In genomic region chr10:43026039-43026973, GRCh38 we compare ENCODE assay signal across 13 cellular contexts. TPM values are rescaled to one million over a fixed set of nuclear protein-coding genes. Genes with fewer than 3 reads are reported as not detected.
DNase-seq lines count a peak whose midpoint lies in the region; ATAC-seq, FAIRE-seq and TF ChIP-seq lines count a peak whose summit lies in the region.
"Had no signal": no experiment of that assay in that cellular context is flagged by ENCODE, and none has a peak within 500 bp of the region (broad histone marks: within the 10 kb centered on the region; RNA-seq: fewer than 3 reads in every experiment).

No MANE protein-coding gene starts in this region.

- H3K9me3 Mint-ChIP-seq in T-helper 2 cell treated with Interferon-gamma antibody and Interleukin-4, amounts not matched to agents 5 μg/mL and 100 μg/mL, for 36 hours: no peaks in the 10 kb centered on the region
- H3K9me3 Mint-ChIP-seq: activated B cell treated with CpG ODN at 0.5 μM for 24 hours had no signal

- peak overlapping the region; percentile 60; the same call in 1 of the 2 replicates for H3K9ac ChIP-seq in iPS-20b (ENCODE audit: low read depth, low read length)

- FAIRE-seq in small intestine (lab: Jason Lieb, UNC): no peak
- FAIRE-seq: RCC 7860 had no signal

- H3K27ac ChIP-seq in RWPE2 (ENCODE audit: poor library complexity, severe bottlenecking): peak overlapping the region; percentile 37
- H3K27ac ChIP-seq in iPS-20b (ENCODE audit: low read length): no peak overlapping the region
- no peak overlapping the region for H3K27ac ChIP-seq in small intestine (ENCODE audit: low read depth in 1 of 2, low read length in 1 of 2)
- no peak overlapping the region for H3K27ac ChIP-seq in substantia nigra (ENCODE audit: low read depth, low read length, poor library complexity, severe bottlenecking)
- H3K27ac ChIP-seq: left lung had no signal

- H3K4me1 Mint-ChIP-seq in T-helper 2 cell treated with Interferon-gamma antibody and Interleukin-4, amounts not matched to agents 5 μg/mL and 100 μg/mL, for 36 hours (ENCODE audit: low read depth): no peaks in the 10 kb centered on the region
- H3K4me1 Mint-ChIP-seq: activated B cell treated with CpG ODN at 0.5 μM for 24 hours had no signal

- no peak overlapping the region for H3K27ac Mint-ChIP-seq in T-helper 2 cell treated with Interferon-gamma antibody and Interleukin-4, amounts not matched to agents 5 μg/mL and 100 μg/mL, for 36 hours
- H3K27ac Mint-ChIP-seq: activated B cell treated with CpG ODN at 0.5 μM for 24 hours had no signal

- H3K4me3 Mint-ChIP-seq in T-helper 2 cell treated with Interferon-gamma antibody and Interleukin-4, amounts not matched to agents 5 μg/mL and 100 μg/mL, for 36 hours: no peak overlapping the region
- H3K4me3 Mint-ChIP-seq: activated B cell treated with CpG ODN at 0.5 μM for 24 hours had no signal

- H3K36me3 Mint-ChIP-seq in T-helper 2 cell treated with Interferon-gamma antibody and Interleukin-4, amounts not matched to agents 5 μg/mL and 100 μg/mL, for 36 hours (ENCODE audit: low read depth): no peaks in the 10 kb centered on the region

- H3K27me3 ChIP-seq in RWPE2 (ENCODE audit: insufficient read depth, poor library complexity, severe bottlenecking): no peaks in the 10 kb centered on the region
- peaks cover 68% of the 10 kb centered on the region for H3K27me3 ChIP-seq in iPS-20b (ENCODE audit: insufficient read depth, low read length)
- H3K27me3 ChIP-seq in small intestine (ENCODE audit: control insufficient read depth in 2 of 2, insufficient read depth in 2 of 2, low read length in 2 of 2): no peaks in the 10 kb centered on the region

- DNase-seq in NCI-H510A treated with DMSO at 0.1 percent for 48 hours (lab: John Stamatoyannopoulos, UW) (peak; percentile 49), NCI-H510A (lab: John Stamatoyannopoulos, UW) (no peak), RWPE2 (ENCODE audit: low spot score) (peak; percentile 86), small intestine (peak; percentile 20), substantia nigra (lab: John Stamatoyannopoulos, UW) (no peak)
- DNase-seq in stimulated activated CD4-positive, alpha-beta T cell treated with anti-CD3 and anti-CD28 coated beads, Interleukin-4, amount 100 ng/mL, for 1 hour: no peak
- DNase-seq in T-helper 2 cell treated with Interferon-gamma antibody and Interleukin-4, amounts not matched to agents 5 μg/mL and 100 μg/mL, for 36 hours (ENCODE audit: low spot score): no peak
- DNase-seq: activated B cell treated with CpG ODN at 0.5 μM for 24 hours; activated gamma-delta T cell; central memory CD4-positive, alpha-beta T cell had no signal

- H3K36me3 ChIP-seq in RWPE2 (ENCODE audit: low read depth): no peaks in the 10 kb centered on the region
- H3K36me3 ChIP-seq in iPS-20b (ENCODE audit: insufficient read depth, low read depth, low read length): no peaks in the 10 kb centered on the region
- no peaks in the 10 kb centered on the region for H3K36me3 ChIP-seq in small intestine (ENCODE audit: control insufficient read depth in 2 of 2, insufficient read depth in 2 of 2, low read length in 2 of 2)
- H3K36me3 ChIP-seq: left lung had no signal

- peaks cover 2% of the 10 kb centered on the region for H3K27me3 Mint-ChIP-seq in T-helper 2 cell treated with Interferon-gamma antibody and Interleukin-4, amounts not matched to agents 5 μg/mL and 100 μg/mL, for 36 hours (ENCODE audit: low read depth)

- H3K4me1 ChIP-seq in RWPE2 (ENCODE audit: insufficient read depth, poor library complexity, severe bottlenecking) (no peaks in the 10 kb centered on the region), iPS-20b (ENCODE audit: insufficient read depth, low read length) (peaks cover 16% of the 10 kb centered on the region), small intestine (ENCODE audit: control insufficient read depth in 2 of 2, insufficient read depth in 1 of 2, low read depth in 1 of 2, low read length in 1 of 2) (no peaks in the 10 kb centered on the region)
- H3K4me1 ChIP-seq: left lung had no signal

- WGBS in small intestine, 3 donors: 24 to 40% (median 35%) methylated on average over 41 of the region's 41 CpGs

- peak; percentile 87 for ATAC-seq in RWPE2 (ENCODE audit: low read depth)
- ATAC-seq: left lung had no signal

- no peak overlapping the region for H3K4me3 ChIP-seq in RWPE2 (ENCODE audit: severe bottlenecking)
- peak overlapping the region; percentile 70 for H3K4me3 ChIP-seq in iPS-20b (ENCODE audit: low read length)
- H3K4me3 ChIP-seq in small intestine (ENCODE audit: low read depth in 1 of 2, low read length in 2 of 2): no peak overlapping the region
- H3K4me3 ChIP-seq: left lung had no signal

- TF ChIP-seq CTCF in RWPE2 (IDR thresholded peaks at IDR 0.05; ENCODE audit: poor library complexity, severe bottlenecking): no peak

- H3K9me3 ChIP-seq in RWPE2 (ENCODE audit: severe bottlenecking) (no peaks in the 10 kb centered on the region), iPS-20b (ENCODE audit: insufficient read depth, low read depth, low read length) (no peaks in the 10 kb centered on the region), small intestine (ENCODE audit: control insufficient read depth, low read depth) (no peaks in the 10 kb centered on the region)

RNA-seq across cellular contexts. Expression of gene RET, which starts 50.6 kb away (rescaled TPM):
- polyA plus RNA-seq in small intestine: 1 to 10 TPM in 1 of 3 donors, not detected in 2; 5.3 TPM

Comparison
In these comparisons a context has a peak if more than half of its experiments do, and no peak if none do; other contexts are left out.
1. DNase-seq: peak in NCI-H510A treated with DMSO at 0.1 percent for 48 hours (single experiment), RWPE2 (single experiment) and small intestine (single experiment); none in NCI-H510A (single experiment), stimulated activated CD4-positive, alpha-beta T cell treated with anti-CD3 and anti-CD28 coated beads, Interleukin-4, amount 100 ng/mL, for 1 hour (single experiment), substantia nigra (0 of 49) and T-helper 2 cell treated with Interferon-gamma antibody and Interleukin-4, amounts not matched to agents 5 μg/mL and 100 μg/mL, for 36 hours (single experiment).